In the genomic region with DNA sequence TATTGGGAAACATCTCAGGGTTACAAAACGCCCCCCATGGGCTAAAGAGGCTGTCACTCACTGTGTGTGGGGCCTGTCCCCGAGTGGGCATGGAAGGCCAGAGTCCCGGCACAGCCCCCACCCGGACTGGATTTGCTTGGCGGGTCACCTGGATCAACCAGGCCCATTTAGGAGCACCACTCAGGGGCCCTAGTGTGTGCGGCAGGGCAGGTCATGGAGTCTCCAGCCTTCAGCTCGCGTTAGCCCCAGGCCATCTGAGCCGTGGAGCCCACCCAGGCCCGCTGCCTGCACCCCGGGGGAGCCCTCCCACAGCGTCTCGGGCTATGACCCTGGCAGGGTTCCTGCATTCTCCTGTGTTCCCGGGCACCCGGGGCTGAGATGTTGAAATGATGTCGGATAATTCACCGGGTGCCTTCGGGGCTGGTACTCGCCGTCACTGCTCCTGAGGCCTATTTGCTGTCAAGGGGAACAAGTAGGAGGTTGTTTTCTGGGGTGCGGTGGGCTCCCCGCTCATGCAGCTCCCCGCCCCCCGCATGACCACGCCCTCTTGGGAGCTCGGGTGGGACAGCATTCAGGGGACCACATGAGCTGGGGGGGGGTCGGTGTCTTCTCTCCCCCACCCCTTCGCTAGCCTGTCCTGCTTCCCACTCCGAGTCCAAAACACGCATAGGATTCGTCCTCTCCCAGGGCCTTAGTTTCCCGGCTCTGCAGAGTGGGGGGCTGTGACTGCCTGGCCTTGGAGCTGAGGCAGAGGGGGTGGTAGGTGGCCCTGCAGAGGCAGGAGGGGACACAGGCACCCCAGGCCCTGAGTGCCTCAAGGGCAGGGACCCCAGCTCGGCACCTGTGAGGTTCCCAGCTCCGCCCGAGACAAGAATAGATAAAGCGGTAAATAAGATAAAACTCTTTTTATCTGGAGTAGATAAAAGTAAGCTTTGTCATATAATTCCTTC, we compare ENCODE assay signal across 1 cellular context.
TF ChIP-seq lines count a peak whose summit lies in the region.

No MANE protein-coding gene starts in this region.

TF ChIP-seq in HepG2, 621 proteins besides CTCF, POLR2A, EP300 and RAD21:
- TF ChIP-seq HNF4A (CRISPR knock-in tag; IDR thresholded peaks at IDR 0.05) (no peak), ZNF766 (CRISPR knock-in tag; IDR thresholded peaks at IDR 0.05; ENCODE audit: borderline replicate concordance) (no peak), NFYB (CRISPR knock-in tag; IDR thresholded peaks at IDR 0.05) (no peak), WIZ (CRISPR knock-in tag; IDR thresholded peaks at IDR 0.05) (no peak)
TF ChIP-seq in HepG2: peak in this region for 0.
